ENCODE assay signal across 24 cellular contexts in the genomic region with DNA sequence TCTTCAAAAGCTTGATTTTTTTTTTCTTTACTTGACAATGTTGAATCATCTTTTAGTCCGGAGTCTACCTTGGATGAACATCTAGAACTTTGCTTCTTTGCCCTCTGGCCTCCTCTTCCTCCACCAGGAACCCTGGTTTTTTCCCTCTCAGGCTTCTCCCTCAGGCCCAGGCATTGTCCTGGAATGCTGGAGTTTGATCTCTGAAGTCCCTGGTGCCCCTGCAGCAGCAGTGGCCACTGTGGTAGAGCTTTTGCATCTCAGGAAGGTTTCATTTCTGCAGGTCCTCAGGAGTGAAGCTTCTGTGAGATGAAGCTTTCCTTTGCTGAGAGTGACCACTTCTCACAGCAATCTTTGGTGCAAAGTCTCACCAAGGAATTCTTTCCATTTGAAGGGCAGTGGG.
"Had no signal": no experiment of that assay in that cellular context is flagged by ENCODE, and none has a peak within 500 bp of the region (broad histone marks: within the 10 kb centered on the region; RNA-seq: fewer than 3 reads in every experiment).

No MANE protein-coding gene starts in this region.

- FAIRE-seq: endometrium, kidney had no signal

- H3K9me3 ChIP-seq: gastrocnemius medialis, mucosa of descending colon, prostate gland, right atrium auricular region, sigmoid colon, spleen, thoracic aorta, transverse colon, upper lobe of right lung, uterus had no signal

- H3K4me1 ChIP-seq: gastrocnemius medialis, prostate gland, right atrium auricular region, sigmoid colon, spleen, transverse colon, upper lobe of right lung, uterus had no signal

- H3K27me3 ChIP-seq: gastrocnemius medialis, right atrium auricular region, sigmoid colon, spleen, transverse colon, upper lobe of right lung, uterus had no signal

- ATAC-seq: effector memory CD8-positive, alpha-beta T cell; gastrocnemius medialis; left lobe of liver; mucosa of descending colon; natural killer cell treated with Interleukin-12 subunit alpha and Interleukin-12 subunit beta and Interleukin-15 and Interleukin-18, amount 100 ng/mL, for 72 hours; stimulated activated naive B cell treated with anti-CD40 and anti-IgM and Interleukin-4, amounts not matched to agents 10 μg/mL and 1 μg/mL and 100 μg/mL, for 72 hours; upper lobe of right lung had no signal

- H3K4me3 ChIP-seq: gastrocnemius medialis, lung, mucosa of descending colon, prostate gland, right atrium auricular region, sigmoid colon, spleen, thoracic aorta, transverse colon, upper lobe of right lung, uterus had no signal

- H3K36me3 ChIP-seq: gastrocnemius medialis, prostate gland, right atrium auricular region, sigmoid colon, spleen, thoracic aorta, transverse colon, upper lobe of right lung, uterus had no signal

- DNase-seq: cortex of kidney; effector memory CD8-positive, alpha-beta T cell; erythroblast; foreskin fibroblast; gastrocnemius medialis; head of caudate nucleus; kidney; mesenchymal stem cell; mucosa of descending colon; naive B cell; sigmoid colon; spleen; stimulated activated CD4-positive, alpha-beta T cell treated with anti-CD3 and anti-CD28 coated beads, Interleukin-2, amount 100 ng/mL, for 48 hours; stimulated activated naive B cell treated with anti-CD40 and anti-IgM and Interleukin-4, amounts not matched to agents 10 μg/mL and 1 μg/mL and 100 μg/mL, for 72 hours; transverse colon; upper lobe of right lung; uterus had no signal

- H3K27ac ChIP-seq: gastrocnemius medialis, prostate gland, right atrium auricular region, sigmoid colon, spleen, thoracic aorta, transverse colon, upper lobe of right lung, uterus had no signal
